ENCODE assay signal across 28 cellular contexts in genomic region chr9:116861321-116861720, GRCh38.
"Had no signal": no experiment of that assay in that cellular context is flagged by ENCODE, and none has a peak within 500 bp of the region (broad histone marks: within the 10 kb centered on the region; RNA-seq: fewer than 3 reads in every experiment).

No MANE protein-coding gene starts in this region.

- H3K27me3 ChIP-seq: adrenal gland, body of pancreas, brain microvascular endothelial cell, breast epithelium had no signal

- H3K4me3 ChIP-seq: adrenal gland, body of pancreas, breast epithelium had no signal

- DNase-seq: activated CD4-positive, alpha-beta memory T cell treated with anti-CD3 and anti-CD28 coated beads, Interleukin-2, amount 10 ng/mL, durations not matched to agents 7 days and 5 days; activated CD4-positive, alpha-beta T cell treated with anti-CD3 and anti-CD28 coated beads for 1 hour; activated CD4-positive, alpha-beta T cell treated with anti-CD3 and anti-CD28 coated beads for 36 hours; activated CD4-positive, alpha-beta T cell treated with anti-CD3 and anti-CD28 coated beads for 48 hours; activated CD4-positive, alpha-beta T cell treated with anti-CD3 and anti-CD28 coated beads, Interleukin-2, amount 10 ng/mL, durations not matched to agents 7 days and 5 days; activated CD4-positive, alpha-beta T cell treated with anti-CD3 and anti-CD28 coated beads, Interleukin-2, amount 50 U/mL, for 48 hours; activated CD4-positive, CD25-positive, alpha-beta regulatory T cell; activated CD8-positive, alpha-beta memory T cell treated with anti-CD3 and anti-CD28 coated beads for 24 hours; activated CD8-positive, alpha-beta memory T cell treated with anti-CD3 and anti-CD28 coated beads, Interleukin-2, amount 10 ng/mL, durations not matched to agents 7 days and 5 days; activated CD8-positive, alpha-beta memory T cell treated with anti-CD3 and anti-CD28 coated beads, Interleukin-2, amount 50 U/mL, for 48 hours; activated CD8-positive, alpha-beta T cell treated with anti-CD3 and anti-CD28 coated beads, Interleukin-2, amount 10 ng/mL, durations not matched to agents 7 days and 5 days; activated effector memory CD4-positive, alpha-beta T cell treated with Interleukin-2 at 50 U/mL for 16 hours; activated gamma-delta T cell; activated naive CD4-positive, alpha-beta T cell; activated naive CD4-positive, alpha-beta T cell treated with anti-CD3 and anti-CD28 coated beads for 36 hours; activated naive CD4-positive, alpha-beta T cell treated with anti-CD3 and anti-CD28 coated beads, Interleukin-2, amount 50 U/mL, for 16 hours; activated naive CD8-positive, alpha-beta T cell treated with anti-CD3 and anti-CD28 coated beads for 36 hours; activated T-cell treated with anti-CD3 and anti-CD28 coated beads, Interleukin-2, amount 50 U/mL, for 24 hours; activated T-cell treated with anti-CD3 and anti-CD28 coated beads, Interleukin-2, amount 50 U/mL, for 48 hours; adrenal gland; aorta; body of pancreas; brain microvascular endothelial cell; T-helper 1 cell; T-helper 2 cell; T-helper 9 cell; WERI-Rb-1 had no signal

- H3K27ac ChIP-seq: adrenal gland, body of pancreas, brain microvascular endothelial cell, breast epithelium, WERI-Rb-1 had no signal

- H3K4me1 ChIP-seq: adrenal gland, body of pancreas, breast epithelium had no signal

- H3K36me3 ChIP-seq: adrenal gland, brain microvascular endothelial cell, breast epithelium had no signal

- H3K9me3 ChIP-seq: adrenal gland, body of pancreas, breast epithelium had no signal
